ENCODE assay signal across 1 cellular context in the genomic region with DNA sequence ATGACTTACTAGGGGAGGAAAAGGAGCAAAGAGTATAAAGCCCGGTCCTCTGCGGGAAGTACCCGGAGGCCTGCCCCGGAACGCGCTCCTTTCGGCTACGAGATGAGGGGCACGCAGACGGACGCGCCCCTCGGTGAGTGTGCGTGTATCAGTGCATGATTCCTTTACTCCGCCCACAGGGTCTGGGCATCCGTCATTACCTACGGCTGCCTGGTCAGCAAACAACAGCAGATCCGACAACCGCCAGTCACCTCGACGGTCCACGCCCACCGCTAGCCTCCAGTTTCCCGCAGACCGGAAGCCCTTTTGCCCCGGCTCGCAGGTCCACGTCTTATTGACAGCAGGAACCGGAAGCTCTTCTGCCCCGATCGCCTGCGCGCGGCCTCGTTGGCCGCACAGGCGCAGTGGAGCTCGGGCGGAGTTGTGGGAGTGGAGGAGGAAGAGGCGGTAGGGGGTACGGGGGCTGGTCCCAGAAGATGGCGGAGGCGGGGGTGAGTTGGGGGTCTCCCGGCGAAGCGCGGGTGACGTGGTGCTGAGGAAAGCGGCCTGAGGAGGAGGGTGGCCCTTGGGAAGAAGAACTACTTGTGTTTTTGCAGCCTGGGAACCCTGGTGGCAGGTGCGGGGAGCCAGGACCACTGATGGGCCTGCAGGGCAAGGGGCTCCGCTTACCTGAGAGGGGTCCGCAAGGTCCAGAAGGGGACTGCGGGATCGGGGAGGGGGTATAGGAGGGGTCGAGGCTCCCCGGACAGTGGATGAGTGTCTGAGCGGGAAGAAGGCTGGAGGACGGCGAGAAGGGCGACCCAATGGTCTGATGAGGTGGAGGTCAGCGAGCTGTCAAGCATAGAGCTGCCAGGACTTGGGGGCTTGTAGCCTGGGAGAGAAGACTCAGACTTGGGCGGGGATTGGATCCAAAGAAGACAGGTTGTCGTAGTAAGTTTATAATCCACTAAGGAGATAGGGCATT.
TF ChIP-seq lines count a peak whose summit lies in the region.

A gene (plus strand): TSS at position 421 of the 964 bp plus-strand sequence. CDS start 8,086 bp downstream, outside the sequence.

TF ChIP-seq in GM12878, 131 proteins besides CTCF, POLR2A, EP300 and RAD21 (continued from another document and continues in another):
- TF ChIP-seq, protein P1, sequence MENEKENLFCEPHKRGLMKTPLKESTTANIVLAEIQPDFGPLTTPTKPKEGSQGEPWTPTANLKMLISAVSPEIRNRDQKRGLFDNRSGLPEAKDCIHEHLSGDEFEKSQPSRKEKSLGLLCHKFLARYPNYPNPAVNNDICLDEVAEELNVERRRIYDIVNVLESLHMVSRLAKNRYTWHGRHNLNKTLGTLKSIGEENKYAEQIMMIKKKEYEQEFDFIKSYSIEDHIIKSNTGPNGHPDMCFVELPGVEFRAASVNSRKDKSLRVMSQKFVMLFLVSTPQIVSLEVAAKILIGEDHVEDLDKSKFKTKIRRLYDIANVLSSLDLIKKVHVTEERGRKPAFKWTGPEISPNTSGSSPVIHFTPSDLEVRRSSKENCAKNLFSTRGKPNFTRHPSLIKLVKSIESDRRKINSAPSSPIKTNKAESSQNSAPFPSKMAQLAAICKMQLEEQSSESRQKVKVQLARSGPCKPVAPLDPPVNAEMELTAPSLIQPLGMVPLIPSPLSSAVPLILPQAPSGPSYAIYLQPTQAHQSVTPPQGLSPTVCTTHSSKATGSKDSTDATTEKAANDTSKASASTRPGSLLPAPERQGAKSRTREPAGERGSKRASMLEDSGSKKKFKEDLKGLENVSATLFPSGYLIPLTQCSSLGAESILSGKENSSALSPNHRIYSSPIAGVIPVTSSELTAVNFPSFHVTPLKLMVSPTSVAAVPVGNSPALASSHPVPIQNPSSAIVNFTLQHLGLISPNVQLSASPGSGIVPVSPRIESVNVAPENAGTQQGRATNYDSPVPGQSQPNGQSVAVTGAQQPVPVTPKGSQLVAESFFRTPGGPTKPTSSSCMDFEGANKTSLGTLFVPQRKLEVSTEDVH (IDR thresholded peaks at IDR 0.05; ENCODE audit: low read depth, partially characterized antibody) = peak; percentile 34
- peak; percentile 76 for TF ChIP-seq ATF7 (IDR thresholded peaks at IDR 0.05; ENCODE audit: low read depth)
- no peak for TF ChIP-seq SMAD1 (IDR thresholded peaks at IDR 0.05; ENCODE audit: low read depth, partially characterized antibody)
- peak; percentile 34; the same call in 1 of the 2 replicates for TF ChIP-seq CHD2 (IDR thresholded peaks at IDR 0.05; ENCODE audit: borderline replicate concordance, low read depth, low read length)
- TF ChIP-seq NR2F1 (conservative IDR thresholded peaks at IDR 0.05) = no peak
- no peak for TF ChIP-seq ESRRA (IDR thresholded peaks at IDR 0.05; ENCODE audit: low read length)
- TF ChIP-seq MTA3 (IDR thresholded peaks at IDR 0.05; ENCODE audit: borderline replicate concordance, low read length) = no peak
- TF ChIP-seq, protein P2, sequence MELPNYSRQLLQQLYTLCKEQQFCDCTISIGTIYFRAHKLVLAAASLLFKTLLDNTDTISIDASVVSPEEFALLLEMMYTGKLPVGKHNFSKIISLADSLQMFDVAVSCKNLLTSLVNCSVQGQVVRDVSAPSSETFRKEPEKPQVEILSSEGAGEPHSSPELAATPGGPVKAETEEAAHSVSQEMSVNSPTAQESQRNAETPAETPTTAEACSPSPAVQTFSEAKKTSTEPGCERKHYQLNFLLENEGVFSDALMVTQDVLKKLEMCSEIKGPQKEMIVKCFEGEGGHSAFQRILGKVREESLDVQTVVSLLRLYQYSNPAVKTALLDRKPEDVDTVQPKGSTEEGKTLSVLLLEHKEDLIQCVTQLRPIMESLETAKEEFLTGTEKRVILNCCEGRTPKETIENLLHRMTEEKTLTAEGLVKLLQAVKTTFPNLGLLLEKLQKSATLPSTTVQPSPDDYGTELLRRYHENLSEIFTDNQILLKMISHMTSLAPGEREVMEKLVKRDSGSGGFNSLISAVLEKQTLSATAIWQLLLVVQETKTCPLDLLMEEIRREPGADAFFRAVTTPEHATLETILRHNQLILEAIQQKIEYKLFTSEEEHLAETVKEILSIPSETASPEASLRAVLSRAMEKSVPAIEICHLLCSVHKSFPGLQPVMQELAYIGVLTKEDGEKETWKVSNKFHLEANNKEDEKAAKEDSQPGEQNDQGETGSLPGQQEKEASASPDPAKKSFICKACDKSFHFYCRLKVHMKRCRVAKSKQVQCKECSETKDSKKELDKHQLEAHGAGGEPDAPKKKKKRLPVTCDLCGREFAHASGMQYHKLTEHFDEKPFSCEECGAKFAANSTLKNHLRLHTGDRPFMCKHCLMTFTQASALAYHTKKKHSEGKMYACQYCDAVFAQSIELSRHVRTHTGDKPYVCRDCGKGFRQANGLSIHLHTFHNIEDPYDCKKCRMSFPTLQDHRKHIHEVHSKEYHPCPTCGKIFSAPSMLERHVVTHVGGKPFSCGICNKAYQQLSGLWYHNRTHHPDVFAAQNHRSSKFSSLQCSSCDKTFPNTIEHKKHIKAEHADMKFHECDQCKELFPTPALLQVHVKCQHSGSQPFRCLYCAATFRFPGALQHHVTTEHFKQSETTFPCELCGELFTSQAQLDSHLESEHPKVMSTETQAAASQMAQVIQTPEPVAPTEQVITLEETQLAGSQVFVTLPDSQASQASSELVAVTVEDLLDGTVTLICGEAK (IDR thresholded peaks at IDR 0.05; ENCODE audit: borderline replicate concordance) = peak; percentile 97
- no peak for TF ChIP-seq STAT3 (IDR thresholded peaks at IDR 0.05; ENCODE audit: low read depth, low read length)
- TF ChIP-seq, protein P3, sequence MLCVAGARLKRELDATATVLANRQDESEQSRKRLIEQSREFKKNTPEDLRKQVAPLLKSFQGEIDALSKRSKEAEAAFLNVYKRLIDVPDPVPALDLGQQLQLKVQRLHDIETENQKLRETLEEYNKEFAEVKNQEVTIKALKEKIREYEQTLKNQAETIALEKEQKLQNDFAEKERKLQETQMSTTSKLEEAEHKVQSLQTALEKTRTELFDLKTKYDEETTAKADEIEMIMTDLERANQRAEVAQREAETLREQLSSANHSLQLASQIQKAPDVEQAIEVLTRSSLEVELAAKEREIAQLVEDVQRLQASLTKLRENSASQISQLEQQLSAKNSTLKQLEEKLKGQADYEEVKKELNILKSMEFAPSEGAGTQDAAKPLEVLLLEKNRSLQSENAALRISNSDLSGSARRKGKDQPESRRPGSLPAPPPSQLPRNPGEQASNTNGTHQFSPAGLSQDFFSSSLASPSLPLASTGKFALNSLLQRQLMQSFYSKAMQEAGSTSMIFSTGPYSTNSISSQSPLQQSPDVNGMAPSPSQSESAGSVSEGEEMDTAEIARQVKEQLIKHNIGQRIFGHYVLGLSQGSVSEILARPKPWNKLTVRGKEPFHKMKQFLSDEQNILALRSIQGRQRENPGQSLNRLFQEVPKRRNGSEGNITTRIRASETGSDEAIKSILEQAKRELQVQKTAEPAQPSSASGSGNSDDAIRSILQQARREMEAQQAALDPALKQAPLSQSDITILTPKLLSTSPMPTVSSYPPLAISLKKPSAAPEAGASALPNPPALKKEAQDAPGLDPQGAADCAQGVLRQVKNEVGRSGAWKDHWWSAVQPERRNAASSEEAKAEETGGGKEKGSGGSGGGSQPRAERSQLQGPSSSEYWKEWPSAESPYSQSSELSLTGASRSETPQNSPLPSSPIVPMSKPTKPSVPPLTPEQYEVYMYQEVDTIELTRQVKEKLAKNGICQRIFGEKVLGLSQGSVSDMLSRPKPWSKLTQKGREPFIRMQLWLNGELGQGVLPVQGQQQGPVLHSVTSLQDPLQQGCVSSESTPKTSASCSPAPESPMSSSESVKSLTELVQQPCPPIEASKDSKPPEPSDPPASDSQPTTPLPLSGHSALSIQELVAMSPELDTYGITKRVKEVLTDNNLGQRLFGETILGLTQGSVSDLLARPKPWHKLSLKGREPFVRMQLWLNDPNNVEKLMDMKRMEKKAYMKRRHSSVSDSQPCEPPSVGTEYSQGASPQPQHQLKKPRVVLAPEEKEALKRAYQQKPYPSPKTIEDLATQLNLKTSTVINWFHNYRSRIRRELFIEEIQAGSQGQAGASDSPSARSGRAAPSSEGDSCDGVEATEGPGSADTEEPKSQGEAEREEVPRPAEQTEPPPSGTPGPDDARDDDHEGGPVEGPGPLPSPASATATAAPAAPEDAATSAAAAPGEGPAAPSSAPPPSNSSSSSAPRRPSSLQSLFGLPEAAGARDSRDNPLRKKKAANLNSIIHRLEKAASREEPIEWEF (IDR thresholded peaks at IDR 0.05; ENCODE audit: insufficient replicate concordance, low read depth, low read length) = no peak
- TF ChIP-seq TCF3 (IDR thresholded peaks at IDR 0.05; ENCODE audit: borderline replicate concordance, insufficient read depth, low read depth, low read length) = no peak
- no peak for TF ChIP-seq CBX3 (IDR thresholded peaks at IDR 0.05; ENCODE audit: borderline replicate concordance, low read depth)
- peak; percentile 73 for TF ChIP-seq FOXK2 (IDR thresholded peaks at IDR 0.05)
- no peak for TF ChIP-seq BACH1 (IDR thresholded peaks at IDR 0.05; ENCODE audit: borderline replicate concordance)
- peak; percentile 41; the same call in 1 of the 2 replicates for TF ChIP-seq PAX5 (IDR thresholded peaks at IDR 0.05; ENCODE audit: borderline replicate concordance, low read depth, low read length)
- no peak for TF ChIP-seq CEBPB (IDR thresholded peaks at IDR 0.05; ENCODE audit: borderline replicate concordance in 1 of 2, low read depth in 2 of 2, low read length in 2 of 2)
- TF ChIP-seq SREBF2 (IDR thresholded peaks at IDR 0.05; ENCODE audit: low read length) = peak; percentile 57; the same call in 1 of the 2 replicates
- TF ChIP-seq, protein P4, sequence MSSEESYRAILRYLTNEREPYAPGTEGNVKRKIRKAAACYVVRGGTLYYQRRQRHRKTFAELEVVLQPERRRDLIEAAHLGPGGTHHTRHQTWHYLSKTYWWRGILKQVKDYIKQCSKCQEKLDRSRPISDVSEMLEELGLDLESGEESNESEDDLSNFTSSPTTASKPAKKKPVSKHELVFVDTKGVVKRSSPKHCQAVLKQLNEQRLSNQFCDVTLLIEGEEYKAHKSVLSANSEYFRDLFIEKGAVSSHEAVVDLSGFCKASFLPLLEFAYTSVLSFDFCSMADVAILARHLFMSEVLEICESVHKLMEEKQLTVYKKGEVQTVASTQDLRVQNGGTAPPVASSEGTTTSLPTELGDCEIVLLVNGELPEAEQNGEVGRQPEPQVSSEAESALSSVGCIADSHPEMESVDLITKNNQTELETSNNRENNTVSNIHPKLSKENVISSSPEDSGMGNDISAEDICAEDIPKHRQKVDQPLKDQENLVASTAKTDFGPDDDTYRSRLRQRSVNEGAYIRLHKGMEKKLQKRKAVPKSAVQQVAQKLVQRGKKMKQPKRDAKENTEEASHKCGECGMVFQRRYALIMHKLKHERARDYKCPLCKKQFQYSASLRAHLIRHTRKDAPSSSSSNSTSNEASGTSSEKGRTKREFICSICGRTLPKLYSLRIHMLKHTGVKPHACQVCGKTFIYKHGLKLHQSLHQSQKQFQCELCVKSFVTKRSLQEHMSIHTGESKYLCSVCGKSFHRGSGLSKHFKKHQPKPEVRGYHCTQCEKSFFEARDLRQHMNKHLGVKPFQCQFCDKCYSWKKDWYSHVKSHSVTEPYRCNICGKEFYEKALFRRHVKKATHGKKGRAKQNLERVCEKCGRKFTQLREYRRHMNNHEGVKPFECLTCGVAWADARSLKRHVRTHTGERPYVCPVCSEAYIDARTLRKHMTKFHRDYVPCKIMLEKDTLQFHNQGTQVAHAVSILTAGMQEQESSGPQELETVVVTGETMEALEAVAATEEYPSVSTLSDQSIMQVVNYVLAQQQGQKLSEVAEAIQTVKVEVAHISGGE (CRISPR knock-in tag; IDR thresholded peaks at IDR 0.05) = no peak
- TF ChIP-seq, protein P5, sequence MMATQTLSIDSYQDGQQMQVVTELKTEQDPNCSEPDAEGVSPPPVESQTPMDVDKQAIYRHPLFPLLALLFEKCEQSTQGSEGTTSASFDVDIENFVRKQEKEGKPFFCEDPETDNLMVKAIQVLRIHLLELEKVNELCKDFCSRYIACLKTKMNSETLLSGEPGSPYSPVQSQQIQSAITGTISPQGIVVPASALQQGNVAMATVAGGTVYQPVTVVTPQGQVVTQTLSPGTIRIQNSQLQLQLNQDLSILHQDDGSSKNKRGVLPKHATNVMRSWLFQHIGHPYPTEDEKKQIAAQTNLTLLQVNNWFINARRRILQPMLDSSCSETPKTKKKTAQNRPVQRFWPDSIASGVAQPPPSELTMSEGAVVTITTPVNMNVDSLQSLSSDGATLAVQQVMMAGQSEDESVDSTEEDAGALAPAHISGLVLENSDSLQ (IDR thresholded peaks at IDR 0.05) = peak; percentile 96
- TF ChIP-seq, protein P6, sequence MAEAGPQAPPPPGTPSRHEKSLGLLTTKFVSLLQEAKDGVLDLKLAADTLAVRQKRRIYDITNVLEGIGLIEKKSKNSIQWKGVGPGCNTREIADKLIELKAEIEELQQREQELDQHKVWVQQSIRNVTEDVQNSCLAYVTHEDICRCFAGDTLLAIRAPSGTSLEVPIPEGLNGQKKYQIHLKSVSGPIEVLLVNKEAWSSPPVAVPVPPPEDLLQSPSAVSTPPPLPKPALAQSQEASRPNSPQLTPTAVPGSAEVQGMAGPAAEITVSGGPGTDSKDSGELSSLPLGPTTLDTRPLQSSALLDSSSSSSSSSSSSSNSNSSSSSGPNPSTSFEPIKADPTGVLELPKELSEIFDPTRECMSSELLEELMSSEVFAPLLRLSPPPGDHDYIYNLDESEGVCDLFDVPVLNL (IDR thresholded peaks at IDR 0.05; ENCODE audit: low read depth, low read length) = 0 out of 2 replicates have a peak, but pooled peaks have one; percentile 7
- TF ChIP-seq EGR1 (IDR thresholded peaks at IDR 0.05; ENCODE audit: borderline replicate concordance in 1 of 2, low read depth in 2 of 2, low read length in 2 of 2) = peak in 1 of 2 experiments; percentile 75; a peak in 1 of 3 replicates
- TF ChIP-seq ZNF217 (IDR thresholded peaks at IDR 0.05) = no peak
- TF ChIP-seq TAF1 (IDR thresholded peaks at IDR 0.05; ENCODE audit: borderline replicate concordance, low read depth, low read length) = peak; percentile 53; the same call in 1 of the 2 replicates
- TF ChIP-seq ZNF274 (IDR thresholded peaks at IDR 0.05; ENCODE audit: insufficient read depth, insufficient read length) = no peak
- TF ChIP-seq, protein P7, sequence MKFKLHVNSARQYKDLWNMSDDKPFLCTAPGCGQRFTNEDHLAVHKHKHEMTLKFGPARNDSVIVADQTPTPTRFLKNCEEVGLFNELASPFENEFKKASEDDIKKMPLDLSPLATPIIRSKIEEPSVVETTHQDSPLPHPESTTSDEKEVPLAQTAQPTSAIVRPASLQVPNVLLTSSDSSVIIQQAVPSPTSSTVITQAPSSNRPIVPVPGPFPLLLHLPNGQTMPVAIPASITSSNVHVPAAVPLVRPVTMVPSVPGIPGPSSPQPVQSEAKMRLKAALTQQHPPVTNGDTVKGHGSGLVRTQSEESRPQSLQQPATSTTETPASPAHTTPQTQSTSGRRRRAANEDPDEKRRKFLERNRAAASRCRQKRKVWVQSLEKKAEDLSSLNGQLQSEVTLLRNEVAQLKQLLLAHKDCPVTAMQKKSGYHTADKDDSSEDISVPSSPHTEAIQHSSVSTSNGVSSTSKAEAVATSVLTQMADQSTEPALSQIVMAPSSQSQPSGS (IDR thresholded peaks at IDR 0.05; ENCODE audit: low read length) = no peak
- TF ChIP-seq RBBP5 (conservative IDR thresholded peaks at IDR 0.05) = no peak
- peak; percentile 89 for TF ChIP-seq HCFC1 (IDR thresholded peaks at IDR 0.05; ENCODE audit: low read length)
- TF ChIP-seq MEF2A (IDR thresholded peaks at IDR 0.05; ENCODE audit: insufficient read depth, low read depth, low read length) = no peak
- TF ChIP-seq PML (IDR thresholded peaks at IDR 0.05; ENCODE audit: low read length) = no peak
